18 cellular contexts compared by ENCODE assay signal in the genomic region with DNA sequence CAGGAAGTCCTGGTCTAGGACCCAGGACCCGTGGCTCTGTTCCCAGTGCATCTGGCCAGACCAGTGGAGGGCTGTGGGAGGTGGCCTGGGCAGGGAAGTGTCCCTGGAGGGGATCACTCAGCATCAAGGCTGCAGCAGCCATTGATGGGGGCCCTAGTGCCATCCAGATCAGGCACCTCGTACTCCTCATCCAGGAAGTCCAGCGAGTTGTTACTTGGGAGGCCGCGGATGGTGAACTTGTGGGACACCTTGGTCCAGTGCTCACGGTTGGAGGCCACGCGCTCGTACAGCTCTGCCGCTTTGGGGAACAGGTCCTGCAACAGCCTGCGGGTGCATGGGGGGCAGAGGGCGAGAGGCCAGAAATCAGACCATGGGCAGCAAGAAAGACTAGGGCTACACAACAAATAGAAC.
"Had no signal": no experiment of that assay in that cellular context is flagged by ENCODE, and none has a peak within 500 bp of the region (broad histone marks: within the 10 kb centered on the region; RNA-seq: fewer than 3 reads in every experiment).

No MANE protein-coding gene starts in this region.

- H3K36me3 ChIP-seq: cardiac muscle cell, left lung had no signal

- H3K27ac Mint-ChIP-seq: activated B cell treated with CpG ODN at 0.5 μM for 24 hours; activated CD8-positive, alpha-beta T cell treated with anti-CD3 and anti-CD28 coated beads for 36 hours; activated naive CD4-positive, alpha-beta T cell treated with anti-CD3 and anti-CD28 coated beads, Interleukin-2, amount 10 ng/mL, durations not matched to agents 7 days and 5 days; activated T-helper 1 cell treated with anti-CD3 and anti-CD28 coated beads, Interleukin-12 subunit alpha, Interleukin-12 subunit beta, Interleukin-2, Interleukin-4 antibody, amounts not matched to agents 30 ng/mL and 10 ng/mL and 1 ng/mL, durations not matched to agents 14 hours and 24 hours and 36 hours; stimulated activated naive B cell treated with anti-CD40 and anti-IgM and Interleukin-4, amounts not matched to agents 10 μg/mL and 1 μg/mL and 100 μg/mL, for 72 hours; T-helper 17 cell had no signal

- H3K36me3 Mint-ChIP-seq: activated naive CD4-positive, alpha-beta T cell treated with anti-CD3 and anti-CD28 coated beads, Interleukin-2, amount 10 ng/mL, durations not matched to agents 7 days and 5 days; stimulated activated naive B cell treated with anti-CD40 and anti-IgM and Interleukin-4, amounts not matched to agents 10 μg/mL and 1 μg/mL and 100 μg/mL, for 72 hours had no signal

- H3K27me3 ChIP-seq: adrenal gland had no signal

- DNase-seq: activated CD4-positive, alpha-beta T cell treated with anti-CD3 and anti-CD28 coated beads for 48 hours; activated CD8-positive, alpha-beta memory T cell treated with anti-CD3 and anti-CD28 coated beads, Interleukin-2, amount 50 U/mL, for 48 hours; activated CD8-positive, alpha-beta T cell treated with anti-CD3 and anti-CD28 coated beads for 36 hours; activated naive CD4-positive, alpha-beta T cell treated with anti-CD3 and anti-CD28 coated beads, Interleukin-2, amount 10 ng/mL, durations not matched to agents 7 days and 5 days; mesenchymal stem cell; nephron progenitor cell; stimulated activated CD4-positive, alpha-beta T cell treated with anti-CD3 and anti-CD28 coated beads, Interleukin-4, amount 100 ng/mL, for 1 hour; stimulated activated naive B cell treated with anti-CD40 and anti-IgM and Interleukin-4, amounts not matched to agents 10 μg/mL and 1 μg/mL and 100 μg/mL, for 72 hours; T-helper 17 cell; trophoblast cell had no signal

- H3K9me3 ChIP-seq: adrenal gland, left lung had no signal

- H3K4me3 ChIP-seq: adrenal gland, cardiac muscle cell, left lung had no signal

- H3K4me1 ChIP-seq: adrenal gland, left lung had no signal

- H3K4me3 Mint-ChIP-seq: activated B cell treated with CpG ODN at 0.5 μM for 24 hours; activated CD8-positive, alpha-beta T cell treated with anti-CD3 and anti-CD28 coated beads for 36 hours; activated naive CD4-positive, alpha-beta T cell treated with anti-CD3 and anti-CD28 coated beads, Interleukin-2, amount 10 ng/mL, durations not matched to agents 7 days and 5 days; activated T-helper 1 cell treated with anti-CD3 and anti-CD28 coated beads, Interleukin-12 subunit alpha, Interleukin-12 subunit beta, Interleukin-2, Interleukin-4 antibody, amounts not matched to agents 30 ng/mL and 10 ng/mL and 1 ng/mL, durations not matched to agents 14 hours and 24 hours and 36 hours; nephron progenitor cell; stimulated activated naive B cell treated with anti-CD40 and anti-IgM and Interleukin-4, amounts not matched to agents 10 μg/mL and 1 μg/mL and 100 μg/mL, for 72 hours; T-helper 17 cell had no signal

- H3K9me3 Mint-ChIP-seq: activated B cell treated with CpG ODN at 0.5 μM for 24 hours; activated CD8-positive, alpha-beta T cell treated with anti-CD3 and anti-CD28 coated beads for 36 hours; activated naive CD4-positive, alpha-beta T cell treated with anti-CD3 and anti-CD28 coated beads, Interleukin-2, amount 10 ng/mL, durations not matched to agents 7 days and 5 days; activated T-helper 1 cell treated with anti-CD3 and anti-CD28 coated beads, Interleukin-12 subunit alpha, Interleukin-12 subunit beta, Interleukin-2, Interleukin-4 antibody, amounts not matched to agents 30 ng/mL and 10 ng/mL and 1 ng/mL, durations not matched to agents 14 hours and 24 hours and 36 hours; nephron progenitor cell; stimulated activated naive B cell treated with anti-CD40 and anti-IgM and Interleukin-4, amounts not matched to agents 10 μg/mL and 1 μg/mL and 100 μg/mL, for 72 hours had no signal

- ATAC-seq: activated CD8-positive, alpha-beta T cell treated with anti-CD3 and anti-CD28 coated beads for 36 hours; esophagus mucosa; left lung; stimulated activated naive B cell treated with anti-CD40 and anti-IgM and Interleukin-4, amounts not matched to agents 10 μg/mL and 1 μg/mL and 100 μg/mL, for 72 hours; T-helper 17 cell had no signal

- FAIRE-seq: colon, keratinocyte had no signal

- H3K27ac ChIP-seq: adrenal gland, cardiac muscle cell, left lung had no signal
